Comparison of ENCODE assay signal across 17 cellular contexts in genomic region chr14:100609941-100610391, GRCh38. TPM values are rescaled to one million over a fixed set of nuclear protein-coding genes. Genes with fewer than 3 reads are reported as not detected.
"Had no signal": no experiment of that assay in that cellular context is flagged by ENCODE, and none has a peak within 500 bp of the region (broad histone marks: within the 10 kb centered on the region; RNA-seq: fewer than 3 reads in every experiment).

No MANE protein-coding gene starts in this region.

- H3K27me3 ChIP-seq: ascending aorta had no signal

- ATAC-seq: activated T-cell treated with anti-CD3 and anti-CD28 coated beads, Interleukin-2, amount 50 U/mL, for 4 hours; heart right ventricle; naive thymus-derived CD8-positive, alpha-beta T cell had no signal

- H3K4me3 ChIP-seq: ascending aorta, heart right ventricle, skin epidermis, tibial artery had no signal

- H3K9me3 ChIP-seq: ascending aorta, heart right ventricle, tibial artery had no signal

- H3K27ac ChIP-seq: ascending aorta, heart right ventricle, skin epidermis, tibial artery had no signal

- DNase-seq: activated B cell treated with CpG ODN at 0.5 μM for 24 hours; activated CD4-positive, alpha-beta memory T cell treated with anti-CD3 and anti-CD28 coated beads for 36 hours; activated CD4-positive, alpha-beta T cell treated with anti-CD3 and anti-CD28 coated beads for 4 hours; activated gamma-delta T cell; activated T-cell treated with anti-CD3 and anti-CD28 coated beads, Interleukin-2, amount 50 U/mL, for 4 hours; effector CD4-positive, alpha-beta T cell; heart right ventricle; immature natural killer cell; mesendoderm; naive thymus-derived CD8-positive, alpha-beta T cell; stimulated activated CD4-positive, alpha-beta T cell treated with anti-CD3 and anti-CD28 coated beads, Interleukin-15, amount 100 ng/mL, for 24 hours; stimulated activated CD4-positive, alpha-beta T cell treated with anti-CD3 and anti-CD28 coated beads, Interleukin-2, amount 100 ng/mL, for 48 hours; T-helper 1 cell; T-helper 9 cell had no signal

- H3K36me3 ChIP-seq: ascending aorta, heart right ventricle, tibial artery had no signal

- H3K4me1 ChIP-seq: ascending aorta, heart right ventricle, tibial artery had no signal

RNA-seq across cellular contexts. Expression of gene BEGAIN, which starts 22.7 kb away (rescaled TPM):
- total RNA-seq: activated B cell treated with CpG ODN at 0.5 μM for 24 hours had no signal
